In the genomic region with DNA sequence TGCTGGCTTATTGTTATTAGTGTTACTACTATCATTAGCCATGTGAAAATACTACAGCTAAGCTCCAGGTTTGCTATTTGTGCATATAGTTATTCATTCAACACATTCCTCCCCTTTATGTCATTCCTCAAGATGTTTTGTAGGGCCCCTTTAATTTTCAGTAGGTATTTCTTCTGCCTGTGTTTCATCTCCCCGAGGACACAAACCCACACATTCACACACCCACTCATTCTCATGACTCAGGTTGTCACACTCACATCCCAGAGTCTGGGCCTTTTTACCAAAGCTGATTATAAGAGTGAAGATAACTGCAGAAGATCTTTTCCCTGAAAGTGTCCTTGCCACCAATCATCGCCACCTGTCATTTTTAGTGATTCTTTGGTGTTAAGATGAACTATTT, we compare ENCODE assay signal across 14 cellular contexts.
DNase-seq lines count a peak whose midpoint lies in the region; ATAC-seq and TF ChIP-seq lines count a peak whose summit lies in the region.
"Had no signal": no experiment of that assay in that cellular context is flagged by ENCODE, and none has a peak within 500 bp of the region (broad histone marks: within the 10 kb centered on the region; RNA-seq: fewer than 3 reads in every experiment).

No MANE protein-coding gene starts in this region.

- H3K79me2 ChIP-seq in ACC112 (ENCODE audit: control insufficient read depth, insufficient read depth, low read length, unreplicated experiment): no peaks in the 10 kb centered on the region

- peak; percentile 27 for DNase-seq in fibroblast of peridontal ligament (ENCODE audit: extremely low read depth)
- DNase-seq in activated CD4-positive, CD25-positive, alpha-beta regulatory T cell (lab: John Stamatoyannopoulos, UW): no peak
- DNase-seq in neuronal stem cell (ENCODE audit: low spot score): no peak
- DNase-seq in dermis blood vessel endothelial cell: no peak
- DNase-seq: ACHN; activated CD4-positive, alpha-beta memory T cell treated with anti-CD3 and anti-CD28 coated beads for 36 hours; activated effector memory CD4-positive, alpha-beta T cell treated with anti-CD3 and anti-CD28 coated beads, Interleukin-2, amount 50 U/mL, for 16 hours; mesendoderm had no signal

- H3K4me2 ChIP-seq in neuronal stem cell (ENCODE audit: insufficient read depth, low read length, poor library complexity, severe bottlenecking): no peak overlapping the region

- H3K4me3 ChIP-seq in ACC112 (ENCODE audit: low read depth, low read length) (no peak overlapping the region), neuronal stem cell (ENCODE audit: low read length in 2 of 2) (no peak overlapping the region)

- H3K9me3 ChIP-seq in neuronal stem cell (replicated peaks in 1 of 2; ENCODE audit: control insufficient read depth in 2 of 2, insufficient read depth in 1 of 2, low read depth in 1 of 2, low read length in 2 of 2): no peaks in the 10 kb centered on the region

- peaks cover 18% of the 10 kb centered on the region for H3K4me1 ChIP-seq in ACC112 (ENCODE audit: control insufficient read depth, insufficient read depth, low read length, unreplicated experiment)
- peaks cover 0 to 3% of the 10 kb centered on the region in 2 donors for H3K4me1 ChIP-seq in neuronal stem cell (ENCODE audit: control insufficient read depth in 2 of 2, insufficient read depth in 1 of 2, low read depth in 1 of 2, low read length in 2 of 2)

- ATAC-seq in GM18868 (IDR thresholded peaks at IDR 0.05; ENCODE audit: unreplicated experiment) (peak; percentile 61), HG03442 (IDR thresholded peaks at IDR 0.05; ENCODE audit: unreplicated experiment) (peak; percentile 73), SK-N-SH treated with all-trans-retinoic acid at 6 μM for 48 hours (no peak)
- ATAC-seq: Right ventricle myocardium inferior had no signal

- no peak overlapping the region for H2BK120ac ChIP-seq in neuronal stem cell (ENCODE audit: low read depth, low read length)

- no peak overlapping the region for H3K14ac ChIP-seq in neuronal stem cell (ENCODE audit: low read length)

- no peak overlapping the region for H2BK12ac ChIP-seq in neuronal stem cell (ENCODE audit: low read length)

- no peak overlapping the region for H3K18ac ChIP-seq in neuronal stem cell (ENCODE audit: low read length)

- H3K9ac ChIP-seq in neuronal stem cell (ENCODE audit: low read depth, low read length, poor library complexity): no peak overlapping the region

- no peaks in the 10 kb centered on the region for H3K79me1 ChIP-seq in neuronal stem cell (ENCODE audit: low read depth, low read length)

- no peak overlapping the region for H2BK15ac ChIP-seq in neuronal stem cell (ENCODE audit: low read length)

- H2AFZ ChIP-seq in ACC112 (ENCODE audit: low read length, unreplicated experiment): peak overlapping the region; percentile 43
- H2AFZ ChIP-seq in neuronal stem cell (ENCODE audit: low read length): no peak overlapping the region

- no peak overlapping the region for H4K91ac ChIP-seq in neuronal stem cell (ENCODE audit: low read depth, low read length, poor library complexity)

- no peak overlapping the region for H3K23ac ChIP-seq in neuronal stem cell (ENCODE audit: low read depth, low read length, poor library complexity)

- no peaks in the 10 kb centered on the region for H3K36me3 ChIP-seq in ACC112 (ENCODE audit: insufficient read depth, low read length)
- no peaks in the 10 kb centered on the region for H3K36me3 ChIP-seq in neuronal stem cell (replicated peaks in 1 of 2; ENCODE audit: control insufficient read depth in 2 of 2, insufficient read depth in 2 of 2, low read length in 2 of 2)

- no peak overlapping the region for H2BK5ac ChIP-seq in neuronal stem cell (ENCODE audit: low read length)

- no peak overlapping the region for H4K8ac ChIP-seq in neuronal stem cell (ENCODE audit: low read depth, low read length)

- no peak overlapping the region for H3K4ac ChIP-seq in neuronal stem cell (ENCODE audit: low read length)

- no CpG with 5 or more reads among the region's 2 CpGs for WGBS in neuronal stem cell (ENCODE audit: extremely low coverage in 2 of 2, insufficient read length in 2 of 2, insufficient replicate concordance in 1 of 2), 2 donors

- H3K27me3 ChIP-seq in ACC112 (ENCODE audit: insufficient read depth, low read length): no peaks in the 10 kb centered on the region
- no peaks in the 10 kb centered on the region for H3K27me3 ChIP-seq in neuronal stem cell (ENCODE audit: control insufficient read depth in 3 of 3, insufficient read depth in 3 of 3, low read depth in 1 of 3, low read length in 3 of 3)

- no peak overlapping the region for H3K27ac ChIP-seq in ACC112 (ENCODE audit: low read depth, low read length)
- H3K27ac ChIP-seq in neuronal stem cell (replicated peaks; ENCODE audit: low read length): no peak overlapping the region
- H3K27ac ChIP-seq: HL-60 had no signal

- H2AK5ac ChIP-seq in neuronal stem cell (ENCODE audit: low read depth, low read length): no peak overlapping the region

TF ChIP-seq in SK-N-SH treated with all-trans-retinoic acid at 6 μM for 48 hours, 23 proteins besides CTCF, POLR2A, EP300 and RAD21:
- TF ChIP-seq, protein P1, sequence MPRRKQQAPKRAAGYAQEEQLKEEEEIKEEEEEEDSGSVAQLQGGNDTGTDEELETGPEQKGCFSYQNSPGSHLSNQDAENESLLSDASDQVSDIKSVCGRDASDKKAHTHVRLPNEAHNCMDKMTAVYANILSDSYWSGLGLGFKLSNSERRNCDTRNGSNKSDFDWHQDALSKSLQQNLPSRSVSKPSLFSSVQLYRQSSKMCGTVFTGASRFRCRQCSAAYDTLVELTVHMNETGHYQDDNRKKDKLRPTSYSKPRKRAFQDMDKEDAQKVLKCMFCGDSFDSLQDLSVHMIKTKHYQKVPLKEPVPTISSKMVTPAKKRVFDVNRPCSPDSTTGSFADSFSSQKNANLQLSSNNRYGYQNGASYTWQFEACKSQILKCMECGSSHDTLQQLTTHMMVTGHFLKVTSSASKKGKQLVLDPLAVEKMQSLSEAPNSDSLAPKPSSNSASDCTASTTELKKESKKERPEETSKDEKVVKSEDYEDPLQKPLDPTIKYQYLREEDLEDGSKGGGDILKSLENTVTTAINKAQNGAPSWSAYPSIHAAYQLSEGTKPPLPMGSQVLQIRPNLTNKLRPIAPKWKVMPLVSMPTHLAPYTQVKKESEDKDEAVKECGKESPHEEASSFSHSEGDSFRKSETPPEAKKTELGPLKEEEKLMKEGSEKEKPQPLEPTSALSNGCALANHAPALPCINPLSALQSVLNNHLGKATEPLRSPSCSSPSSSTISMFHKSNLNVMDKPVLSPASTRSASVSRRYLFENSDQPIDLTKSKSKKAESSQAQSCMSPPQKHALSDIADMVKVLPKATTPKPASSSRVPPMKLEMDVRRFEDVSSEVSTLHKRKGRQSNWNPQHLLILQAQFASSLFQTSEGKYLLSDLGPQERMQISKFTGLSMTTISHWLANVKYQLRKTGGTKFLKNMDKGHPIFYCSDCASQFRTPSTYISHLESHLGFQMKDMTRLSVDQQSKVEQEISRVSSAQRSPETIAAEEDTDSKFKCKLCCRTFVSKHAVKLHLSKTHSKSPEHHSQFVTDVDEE (CRISPR knock-in tag; IDR thresholded peaks at IDR 0.05): no peak
- TF ChIP-seq, protein P2, sequence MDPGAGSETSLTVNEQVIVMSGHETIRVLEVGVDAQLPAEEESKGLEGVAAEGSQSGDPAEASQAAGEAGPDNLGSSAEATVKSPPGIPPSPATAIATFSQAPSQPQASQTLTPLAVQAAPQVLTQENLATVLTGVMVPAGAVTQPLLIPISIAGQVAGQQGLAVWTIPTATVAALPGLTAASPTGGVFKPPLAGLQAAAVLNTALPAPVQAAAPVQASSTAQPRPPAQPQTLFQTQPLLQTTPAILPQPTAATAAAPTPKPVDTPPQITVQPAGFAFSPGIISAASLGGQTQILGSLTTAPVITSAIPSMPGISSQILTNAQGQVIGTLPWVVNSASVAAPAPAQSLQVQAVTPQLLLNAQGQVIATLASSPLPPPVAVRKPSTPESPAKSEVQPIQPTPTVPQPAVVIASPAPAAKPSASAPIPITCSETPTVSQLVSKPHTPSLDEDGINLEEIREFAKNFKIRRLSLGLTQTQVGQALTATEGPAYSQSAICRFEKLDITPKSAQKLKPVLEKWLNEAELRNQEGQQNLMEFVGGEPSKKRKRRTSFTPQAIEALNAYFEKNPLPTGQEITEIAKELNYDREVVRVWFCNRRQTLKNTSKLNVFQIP (CRISPR knock-in tag; IDR thresholded peaks at IDR 0.05; ENCODE audit: borderline replicate concordance, low read depth): no peak
- TF ChIP-seq, protein P3, sequence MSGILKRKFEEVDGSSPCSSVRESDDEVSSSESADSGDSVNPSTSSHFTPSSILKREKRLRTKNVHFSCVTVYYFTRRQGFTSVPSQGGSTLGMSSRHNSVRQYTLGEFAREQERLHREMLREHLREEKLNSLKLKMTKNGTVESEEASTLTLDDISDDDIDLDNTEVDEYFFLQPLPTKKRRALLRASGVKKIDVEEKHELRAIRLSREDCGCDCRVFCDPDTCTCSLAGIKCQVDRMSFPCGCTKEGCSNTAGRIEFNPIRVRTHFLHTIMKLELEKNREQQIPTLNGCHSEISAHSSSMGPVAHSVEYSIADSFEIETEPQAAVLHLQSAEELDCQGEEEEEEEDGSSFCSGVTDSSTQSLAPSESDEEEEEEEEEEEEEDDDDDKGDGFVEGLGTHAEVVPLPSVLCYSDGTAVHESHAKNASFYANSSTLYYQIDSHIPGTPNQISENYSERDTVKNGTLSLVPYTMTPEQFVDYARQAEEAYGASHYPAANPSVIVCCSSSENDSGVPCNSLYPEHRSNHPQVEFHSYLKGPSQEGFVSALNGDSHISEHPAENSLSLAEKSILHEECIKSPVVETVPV (CRISPR knock-in tag; IDR thresholded peaks at IDR 0.05): no peak
- TF ChIP-seq ZNF8 (CRISPR knock-in tag; IDR thresholded peaks at IDR 0.05) (no peak), SNAI2 (CRISPR knock-in tag; IDR thresholded peaks at IDR 0.05) (no peak), RARB (CRISPR knock-in tag; IDR thresholded peaks at IDR 0.05) (no peak), ZNF70 (CRISPR knock-in tag; IDR thresholded peaks at IDR 0.05) (no peak), TOX (CRISPR knock-in tag; IDR thresholded peaks at IDR 0.05; ENCODE audit: borderline replicate concordance) (no peak), ZNF565 (CRISPR knock-in tag; conservative IDR thresholded peaks at IDR 0.05; ENCODE audit: low read depth) (no peak)
